9 cellular contexts compared by ENCODE assay signal in genomic region chr11:84437129-84438123, GRCh38.
DNase-seq lines count a peak whose midpoint lies in the region; ATAC-seq, FAIRE-seq and TF ChIP-seq lines count a peak whose summit lies in the region.
"Had no signal": no experiment of that assay in that cellular context is flagged by ENCODE, and none has a peak within 500 bp of the region (broad histone marks: within the 10 kb centered on the region; RNA-seq: fewer than 3 reads in every experiment).

No MANE protein-coding gene starts in this region.

- ATAC-seq in GM18907 (IDR thresholded peaks at IDR 0.05; ENCODE audit: unreplicated experiment) (peak; percentile 96), HG02884 (IDR thresholded peaks at IDR 0.05; ENCODE audit: unreplicated experiment) (peak; percentile 93), heart left ventricle (peak in 3 of 4 donors; percentile 48 to 69 (median 61))
- ATAC-seq: Panc1 had no signal

- no peak for FAIRE-seq in small intestine (lab: Jason Lieb, UNC)

- TF ChIP-seq POLR2A in heart left ventricle (IDR thresholded peaks at IDR 0.05) (no peak), erythroblast (IDR thresholded peaks at IDR 0.05; ENCODE audit: low read length) (no peak)

- H3K9me3 ChIP-seq in heart left ventricle (peaks cover 0 to 9% (median 0%) of the 10 kb centered on the region in 12 donors), small intestine (ENCODE audit: control insufficient read depth, low read depth) (no peaks in the 10 kb centered on the region)

- TF ChIP-seq CTCF in heart left ventricle (IDR thresholded peaks at IDR 0.05): no peak

- DNase-seq in NCI-H69 (lab: John Stamatoyannopoulos, UW) (peak; percentile 84), heart left ventricle (peak in 3 of 5 donors; percentile 23 to 30 (median 24)), skeletal muscle cell (ENCODE audit: low read depth) (no peak), erythroblast (lab: John Stamatoyannopoulos, UW) (no peak), small intestine (no peak)
- DNase-seq in activated naive CD4-positive, alpha-beta T cell treated with anti-CD3 and anti-CD28 coated beads, Interleukin-2, amount 10 ng/mL, durations not matched to agents 7 days and 5 days: no peak

- peaks cover 0 to 4% (median 0%) of the 10 kb centered on the region in 12 donors for H3K4me1 ChIP-seq in heart left ventricle
- H3K4me1 ChIP-seq in small intestine (ENCODE audit: control insufficient read depth in 2 of 2, insufficient read depth in 1 of 2, low read depth in 1 of 2, low read length in 1 of 2): no peaks in the 10 kb centered on the region

- H3K27ac Mint-ChIP-seq in activated naive CD4-positive, alpha-beta T cell treated with anti-CD3 and anti-CD28 coated beads, Interleukin-2, amount 10 ng/mL, durations not matched to agents 7 days and 5 days: no peak overlapping the region

- 13 to 16% (median 15%) methylated on average over 17 to 21 of the region's 21 CpGs for WGBS in heart left ventricle, 4 donors
- 7 to 10% (median 9%) methylated on average over 21 of the region's 21 CpGs for WGBS in small intestine, 3 donors

- CTCF ChIA-PET in activated naive CD4-positive, alpha-beta T cell treated with anti-CD3 and anti-CD28 coated beads, Interleukin-2, amount 10 ng/mL, durations not matched to agents 7 days and 5 days (lab: Charles Lee): no interaction called here

- H3K36me3 ChIP-seq in heart left ventricle (no peaks in the 10 kb centered on the region), small intestine (ENCODE audit: control insufficient read depth in 2 of 2, insufficient read depth in 2 of 2, low read length in 2 of 2) (no peaks in the 10 kb centered on the region)

- H3K27ac ChIP-seq in heart left ventricle (no peak overlapping the region), small intestine (ENCODE audit: low read depth in 1 of 2, low read length in 1 of 2) (no peak overlapping the region)

- no peaks in the 10 kb centered on the region for H3K4me1 Mint-ChIP-seq in activated naive CD4-positive, alpha-beta T cell treated with anti-CD3 and anti-CD28 coated beads, Interleukin-2, amount 10 ng/mL, durations not matched to agents 7 days and 5 days

- intact Hi-C loops in heart left ventricle (cut with DNase I): no loop called here

- H3K4me3 Mint-ChIP-seq in activated naive CD4-positive, alpha-beta T cell treated with anti-CD3 and anti-CD28 coated beads, Interleukin-2, amount 10 ng/mL, durations not matched to agents 7 days and 5 days: no peak overlapping the region

- peak overlapping the region in 7 of 12 donors; percentile 6 to 31 (median 14) for H3K4me3 ChIP-seq in heart left ventricle
- H3K4me3 ChIP-seq in skeletal muscle cell (ENCODE audit: low read depth, low read length): peak overlapping the region; percentile 31
- H3K4me3 ChIP-seq in small intestine (ENCODE audit: low read depth in 1 of 2, low read length in 2 of 2): no peak overlapping the region

- H3K27me3 ChIP-seq in heart left ventricle (no peaks in the 10 kb centered on the region), small intestine (ENCODE audit: control insufficient read depth in 2 of 2, insufficient read depth in 2 of 2, low read length in 2 of 2) (no peaks in the 10 kb centered on the region)

- H3K9me3 Mint-ChIP-seq in activated naive CD4-positive, alpha-beta T cell treated with anti-CD3 and anti-CD28 coated beads, Interleukin-2, amount 10 ng/mL, durations not matched to agents 7 days and 5 days: no peaks in the 10 kb centered on the region

- no peaks in the 10 kb centered on the region for H3K36me3 Mint-ChIP-seq in activated naive CD4-positive, alpha-beta T cell treated with anti-CD3 and anti-CD28 coated beads, Interleukin-2, amount 10 ng/mL, durations not matched to agents 7 days and 5 days

- no peaks in the 10 kb centered on the region for H3K27me3 Mint-ChIP-seq in activated naive CD4-positive, alpha-beta T cell treated with anti-CD3 and anti-CD28 coated beads, Interleukin-2, amount 10 ng/mL, durations not matched to agents 7 days and 5 days

Comparison
In these comparisons a context has a peak if more than half of its experiments do, and no peak if none do; other contexts are left out.
1. DNase-seq: peak in NCI-H69 (single experiment) and heart left ventricle (3 of 5); none in skeletal muscle cell (single experiment), activated naive CD4-positive, alpha-beta T cell treated with anti-CD3 and anti-CD28 coated beads, Interleukin-2, amount 10 ng/mL, durations not matched to agents 7 days and 5 days (single experiment), erythroblast (0 of 2) and small intestine (single experiment).
2. H3K4me3 ChIP-seq: peak in heart left ventricle (7 of 12) and skeletal muscle cell (single experiment); none in small intestine (0 of 2).
3. Peak in every context shown above with its lines, with median percentiles within 50 percentile points of each other: ATAC-seq.